Comparison of ENCODE assay signal across 25 cellular contexts in the genomic region with DNA sequence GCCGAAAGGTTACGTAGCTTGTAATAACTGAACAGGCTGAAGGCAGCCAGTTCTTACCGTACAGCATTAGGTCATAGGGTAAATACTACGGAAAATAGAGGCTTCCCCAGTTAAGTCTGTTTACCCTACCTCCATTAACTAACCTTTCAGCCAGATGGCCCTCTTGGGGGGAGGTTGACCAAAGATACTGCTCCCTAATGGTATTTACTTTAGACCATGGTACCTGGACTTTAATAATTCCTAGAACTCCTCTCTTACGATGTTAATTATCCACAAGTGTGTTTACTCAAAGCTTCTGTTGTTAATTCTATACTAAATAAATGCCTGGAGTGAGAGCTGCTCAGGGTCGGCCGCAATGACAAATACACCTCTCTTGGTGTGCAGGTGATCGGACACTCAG. TPM values are rescaled to one million over a fixed set of nuclear protein-coding genes. Genes with fewer than 3 reads are reported as not detected.
"Had no signal": no experiment of that assay in that cellular context is flagged by ENCODE, and none has a peak within 500 bp of the region (broad histone marks: within the 10 kb centered on the region; RNA-seq: fewer than 3 reads in every experiment).

No MANE protein-coding gene starts in this region.

- FAIRE-seq: astrocyte, bronchial epithelial cell had no signal

- H3K4me3 ChIP-seq: gastrocnemius medialis, heart right ventricle, lung, right atrium auricular region, skin epidermis, transverse colon had no signal

- DNase-seq: activated CD4-positive, alpha-beta T cell treated with anti-CD3 and anti-CD28 coated beads for 1 hour; activated CD4-positive, alpha-beta T cell treated with anti-CD3 and anti-CD28 coated beads, Interleukin-2, amount 50 U/mL, for 48 hours; activated CD8-positive, alpha-beta memory T cell treated with anti-CD3 and anti-CD28 coated beads, Interleukin-2, amount 10 ng/mL, durations not matched to agents 7 days and 5 days; activated naive CD4-positive, alpha-beta T cell treated with anti-CD3 and anti-CD28 coated beads, Interleukin-2, amount 50 U/mL, for 16 hours; activated T-cell treated with anti-CD3 and anti-CD28 coated beads, Interleukin-2, amount 50 U/mL, for 24 hours; dermis blood vessel endothelial cell; effector memory CD8-positive, alpha-beta T cell; gastrocnemius medialis; heart right ventricle; nephron progenitor cell; occipital lobe; stimulated activated CD4-positive, alpha-beta T cell treated with anti-CD3 and anti-CD28 coated beads, Interleukin-15, amount 100 ng/mL, for 24 hours; stimulated activated CD4-positive, alpha-beta T cell treated with anti-CD3 and anti-CD28 coated beads, Interleukin-4, amount 100 ng/mL, for 1 hour; stimulated activated naive CD4-positive, alpha-beta T cell; transverse colon had no signal

- H3K4me1 ChIP-seq: right atrium auricular region, transverse colon had no signal

- ATAC-seq: activated CD8-positive, alpha-beta memory T cell treated with anti-CD3 and anti-CD28 coated beads, Interleukin-2, amount 10 ng/mL, durations not matched to agents 7 days and 5 days; effector memory CD8-positive, alpha-beta T cell; gastrocnemius medialis; heart right ventricle had no signal

- H3K27me3 ChIP-seq: gastrocnemius medialis, heart right ventricle, right atrium auricular region, transverse colon had no signal

- H3K9me3 ChIP-seq: gastrocnemius medialis, heart right ventricle, right atrium auricular region, transverse colon had no signal

- H3K27ac ChIP-seq: epithelial cell of prostate, gastrocnemius medialis, heart right ventricle, right atrium auricular region, skin epidermis, transverse colon had no signal

RNA-seq across cellular contexts. Expression of a gene that starts 44.0 kb away (rescaled TPM):
- total RNA-seq: activated CD8-positive, alpha-beta memory T cell treated with anti-CD3 and anti-CD28 coated beads, Interleukin-2, amount 10 ng/mL, durations not matched to agents 7 days and 5 days; astrocyte; bronchial epithelial cell; cerebellum; dermis blood vessel endothelial cell; gastrocnemius medialis; heart right ventricle; lung; mesothelial cell of epicardium; occipital lobe; posterior vena cava; right atrium auricular region; subcutaneous adipose tissue; transverse colon had no signal
- polyA plus RNA-seq: heart right ventricle, lung had no signal
